14 cellular contexts compared by ENCODE assay signal in the genomic region with DNA sequence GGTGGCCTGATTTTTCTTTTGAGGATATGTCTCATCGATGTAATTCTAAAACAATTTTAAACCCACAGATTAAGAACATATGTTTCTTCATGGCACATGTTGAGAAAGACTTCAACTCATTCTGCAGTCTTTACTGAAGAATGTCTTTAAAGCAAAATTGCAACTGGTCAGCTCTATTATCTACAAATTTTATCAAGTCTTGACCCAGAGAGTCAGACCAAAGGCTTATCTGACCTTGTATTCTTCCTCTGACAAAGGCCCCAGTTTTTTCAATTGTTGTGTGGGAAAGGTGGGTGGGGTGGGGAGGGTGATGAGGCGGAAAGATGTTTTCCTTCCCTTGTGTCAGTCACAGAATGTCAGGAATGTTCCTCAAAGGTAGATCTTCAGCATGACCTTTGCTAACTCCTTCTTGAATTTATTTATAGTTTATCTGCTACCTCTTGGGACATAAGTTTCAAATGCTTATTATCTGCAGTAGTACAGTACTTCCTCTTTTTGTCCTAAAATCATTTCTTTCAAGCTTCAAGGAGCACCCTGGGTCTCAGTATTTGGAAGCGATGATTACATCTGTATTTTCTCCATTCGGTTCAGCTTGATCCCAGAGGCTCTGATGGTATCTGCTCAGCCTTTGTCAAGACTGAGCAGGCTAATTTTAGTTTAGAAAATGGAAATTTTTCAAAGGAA.
A peak's percentile ranks its signal among the peaks of the same experiment; 100 is the strongest.
DNase-seq lines count a peak whose midpoint lies in the region; ATAC-seq, FAIRE-seq and TF ChIP-seq lines count a peak whose summit lies in the region.
"Had no signal": no experiment of that assay in that cellular context is flagged by ENCODE, and none has a peak within 500 bp of the region (broad histone marks: within the 10 kb centered on the region; RNA-seq: fewer than 3 reads in every experiment).

No MANE protein-coding gene starts in this region.

- H3K4me1 Mint-ChIP-seq in glutamatergic neuron (ENCODE audit: low read depth, unreplicated experiment) = peaks cover 27% of the 10 kb centered on the region

- H3K27me3 ChIP-seq in GM12878 (replicated peaks in 1 of 2; ENCODE audit: control insufficient read depth in 2 of 2, insufficient read depth in 2 of 2, low read length in 1 of 2) = no peaks in the 10 kb centered on the region
- H3K27me3 ChIP-seq in mesenchymal stem cell (ENCODE audit: control insufficient read depth in 1 of 2, insufficient read depth in 1 of 2, low read length in 2 of 2) = no peaks in the 10 kb centered on the region
- H3K27me3 ChIP-seq: upper lobe of right lung had no signal

- TF ChIP-seq POLR2A in GM12878 (IDR thresholded peaks at IDR 0.05; ENCODE audit: low read depth, low read length) = no peak

- no peak overlapping the region for H3K4me3 Mint-ChIP-seq in glutamatergic neuron (ENCODE audit: unreplicated experiment)

- TF ChIP-seq CTCF in GM12878 (IDR thresholded peaks at IDR 0.05 in 2 of 3, conservative IDR thresholded peaks at IDR 0.05 in 1 of 3; ENCODE audit: control insufficient read depth in 2 of 3, extremely low read depth in 1 of 3, insufficient read depth in 1 of 3, low read depth in 3 of 3, low read length in 3 of 3) (no peak), glutamatergic neuron (IDR thresholded peaks at IDR 0.05; ENCODE audit: partially characterized antibody, unreplicated experiment) (no peak)

- H3K4me2 ChIP-seq in GM12878 (ENCODE audit: control insufficient read depth, insufficient read depth) (no peak overlapping the region), mesenchymal stem cell (ENCODE audit: low read length, poor library complexity, severe bottlenecking) (no peak overlapping the region)

- no peak for TF ChIP-seq RAD21 in GM12878 (IDR thresholded peaks at IDR 0.05; ENCODE audit: insufficient read depth, low read depth, low read length)

- no peak overlapping the region for H3K18ac ChIP-seq in mesenchymal stem cell (ENCODE audit: low read depth in 1 of 2, low read length in 2 of 2)

- H3K27ac ChIP-seq in GM12878 (ENCODE audit: control insufficient read depth, insufficient read depth) (no peak overlapping the region), mesenchymal stem cell (ENCODE audit: low read length, poor library complexity, severe bottlenecking) (no peak overlapping the region)
- H3K27ac ChIP-seq: upper lobe of right lung had no signal

- FAIRE-seq in GM12878 (lab: Jason Lieb, UNC) = no peak
- FAIRE-seq: GM18507 had no signal

- in situ Hi-C loops in GM12878 (cut with MboI) = loop anchor here (5.0 kb wide), 1 partner anchor 240 kb away; no protein-coding TSS in a partner anchor

- H4K8ac ChIP-seq in mesenchymal stem cell (ENCODE audit: low read length) = no peak overlapping the region

- no peaks in the 10 kb centered on the region for H4K20me1 ChIP-seq in GM12878 (ENCODE audit: control insufficient read depth, insufficient read depth)

- H3K36me3 Mint-ChIP-seq in glutamatergic neuron (ENCODE audit: unreplicated experiment) = no peaks in the 10 kb centered on the region

- H2AFZ ChIP-seq in GM12878 (ENCODE audit: control insufficient read depth, low read depth, low read length) (no peak overlapping the region), mesenchymal stem cell (ENCODE audit: low read depth, low read length) (no peak overlapping the region)

- 84% methylated on average over 4 of the region's 4 CpGs for WGBS in GM12878 (ENCODE audit: insufficient coverage, insufficient replicate concordance, low lambda C conversion rate, missing lambda C conversion rate)
- 70% methylated on average over 2 of the region's 4 CpGs for WGBS in mesenchymal stem cell

- no peak for TF ChIP-seq EP300 in GM12878 (IDR thresholded peaks at IDR 0.05; ENCODE audit: borderline replicate concordance in 1 of 2, control insufficient read depth in 1 of 2, low read depth in 2 of 2, low read length in 2 of 2)

- no peak overlapping the region for H2BK120ac ChIP-seq in mesenchymal stem cell (ENCODE audit: low read depth, low read length)

- peak; percentile 56 for DNase-seq in EL
- DNase-seq in NAMALWA (ENCODE audit: low spot score) = peak; percentile 23
- DNase-seq in GM12878 (ENCODE audit: low read depth, low spot score) = no peak
- DNase-seq in mesenchymal stem cell = peak; percentile 16
- no peak for DNase-seq in hypothalamus (lab: John Stamatoyannopoulos, UW)
- DNase-seq in NCI-H1694 (lab: John Stamatoyannopoulos, UW) = no peak
- no peak for DNase-seq in glutamatergic neuron
- no peak for DNase-seq in activated CD4-positive, CD25-positive, alpha-beta regulatory T cell (lab: John Stamatoyannopoulos, UW)
- DNase-seq: activated T-cell treated with anti-CD3 and anti-CD28 coated beads for 4 hours; central memory CD4-positive, alpha-beta T cell; COR-L47; NCI-H187; upper lobe of right lung had no signal

- no peaks in the 10 kb centered on the region for H3K27me3 Mint-ChIP-seq in glutamatergic neuron (ENCODE audit: unreplicated experiment)

- H3K36me3 ChIP-seq in GM12878 (ENCODE audit: control insufficient read depth in 2 of 2, insufficient read depth in 2 of 2, low read length in 1 of 2) (no peaks in the 10 kb centered on the region), mesenchymal stem cell (ENCODE audit: control insufficient read depth in 1 of 2, insufficient read depth in 2 of 2, low read depth in 1 of 2, low read length in 2 of 2) (no peaks in the 10 kb centered on the region)
- H3K36me3 ChIP-seq: upper lobe of right lung had no signal

- H3K9ac ChIP-seq in GM12878 (ENCODE audit: control insufficient read depth, insufficient read depth, low read length) = no peak overlapping the region
- peak overlapping the region; percentile 54 for H3K9ac ChIP-seq in mesenchymal stem cell (ENCODE audit: low read length)

- H3K23ac ChIP-seq in mesenchymal stem cell (ENCODE audit: low read length in 2 of 2) = no peak overlapping the region

- no peak overlapping the region for H4K91ac ChIP-seq in mesenchymal stem cell (ENCODE audit: low read length)

- POLR2A ChIA-PET in GM12878 (lab: Charles Lee) = interaction anchor here (0.5 kb wide), 1 partner anchor 1999 kb away, joined by 3 read pairs; no protein-coding TSS in a partner anchor

- intact Hi-C loops in GM12878 (cut with micrococcal nuclease; ENCODE audit: unreplicated experiment) = no loop called here

- H2AK5ac ChIP-seq in mesenchymal stem cell (ENCODE audit: low read length, severe bottlenecking) = peak overlapping the region; percentile 39

- SMC1A ChIA-PET in GM12878 (lab: Charles Lee; ENCODE audit: uncharacterized antibody, unreplicated experiment) = interaction anchor here (0.5 to 3.5 kb wide), 10 partner anchors 12 to 316 kb away, joined by 3 to 12 read pairs (median 4); no protein-coding TSS in a partner anchor

- CTCF ChIA-PET in GM12878 (lab: Yijun Ruan, JAX) = interaction anchor here (8.5 to 12.0 kb wide), 3 partner anchors 240 to 257 kb away, joined by 66 to 206 read pairs (median 81); no protein-coding TSS in a partner anchor

- H3K4ac ChIP-seq in mesenchymal stem cell (ENCODE audit: low read depth in 1 of 2, low read length in 2 of 2) = no peak overlapping the region

- no peaks in the 10 kb centered on the region for H3K79me2 ChIP-seq in GM12878 (ENCODE audit: control insufficient read depth, insufficient read depth, low read length)

- H3K14ac ChIP-seq in mesenchymal stem cell (ENCODE audit: low read length in 2 of 2) = no peak overlapping the region

- no peaks in the 10 kb centered on the region for H3K9me3 Mint-ChIP-seq in glutamatergic neuron (ENCODE audit: unreplicated experiment)

- ATAC-seq in GM12878 = peak; percentile 28; the same call in 2 of the 3 replicates
- ATAC-seq: upper lobe of right lung had no signal

- H3K4me1 ChIP-seq in GM12878 (ENCODE audit: control insufficient read depth, insufficient read depth, low read length) (0 out of 2 replicates have a peak, but pooled peaks cover 2% of the 10 kb centered on the region), mesenchymal stem cell (ENCODE audit: control insufficient read depth, insufficient read depth, low read depth, low read length) (peaks cover 5% of the 10 kb centered on the region)
- H3K4me1 ChIP-seq: upper lobe of right lung had no signal

- H3K4me3 ChIP-seq in GM12878 (no peak overlapping the region), mesenchymal stem cell (ENCODE audit: insufficient read depth in 1 of 2, low read depth in 1 of 2, low read length in 2 of 2) (peak overlapping the region in 1 of 2 experiments; percentile 52)
- H3K4me3 ChIP-seq: upper lobe of right lung had no signal

- no peak overlapping the region for H2BK15ac ChIP-seq in mesenchymal stem cell (ENCODE audit: low read depth, poor library complexity, severe bottlenecking)

- H2BK5ac ChIP-seq in mesenchymal stem cell (ENCODE audit: low read depth, low read length, poor library complexity, severe bottlenecking) = no peak overlapping the region

- H3K27ac Mint-ChIP-seq in glutamatergic neuron (ENCODE audit: unreplicated experiment) = no peak overlapping the region

- H3K9me3 ChIP-seq in GM12878 (replicated peaks; ENCODE audit: control insufficient read depth, insufficient read depth, low read length) (no peaks in the 10 kb centered on the region), mesenchymal stem cell (ENCODE audit: control insufficient read depth, low read length) (no peaks in the 10 kb centered on the region)
- H3K9me3 ChIP-seq: upper lobe of right lung had no signal

- no peak overlapping the region for H2BK12ac ChIP-seq in mesenchymal stem cell (ENCODE audit: low read length in 2 of 2)

- RAD21 ChIA-PET in GM12878 (lab: Charles Lee; ENCODE audit: unreplicated experiment) = interaction anchor here (0.7 to 7.4 kb wide), 4 partner anchors 37 to 316 kb away, joined by 3 to 116 read pairs (median 14); no protein-coding TSS in a partner anchor

- H3K79me1 ChIP-seq in mesenchymal stem cell (replicated peaks; ENCODE audit: low read length, poor library complexity, severe bottlenecking) = peaks cover 5% of the 10 kb centered on the region

- no TSS peak for BruUV-seq in GM12878 (replicated peaks; lab: Mats Ljungman, UMichigan)

TF ChIP-seq in GM12878, 131 proteins besides CTCF, POLR2A, EP300 and RAD21 (continues in another document):
- TF ChIP-seq POU2F2 (IDR thresholded peaks at IDR 0.05; ENCODE audit: borderline replicate concordance, low read depth, low read length) = no peak
- TF ChIP-seq SPI1 (IDR thresholded peaks at IDR 0.05; ENCODE audit: borderline replicate concordance, insufficient read depth, low read depth, low read length) = peak; percentile 30; the same call in 1 of the 2 replicates
- TF ChIP-seq PAX5 (IDR thresholded peaks at IDR 0.05; ENCODE audit: borderline replicate concordance, low read depth, low read length) = no peak
- TF ChIP-seq IKZF2 (IDR thresholded peaks at IDR 0.05) = peak in 1 of 2 experiments; percentile 12; a peak in 1 of 4 replicates

Comparison
In these comparisons a context has a peak if more than half of its experiments do, and no peak if none do; other contexts are left out.
1. DNase-seq: peak in EL (single experiment), NAMALWA (single experiment) and mesenchymal stem cell (single experiment); none in GM12878 (single experiment), hypothalamus (0 of 51), NCI-H1694 (single experiment), glutamatergic neuron (single experiment) and activated CD4-positive, CD25-positive, alpha-beta regulatory T cell (0 of 4).